Comparison of ENCODE assay signal across 23 cellular contexts in genomic region chr10:51369903-51370302, GRCh38.
DNase-seq lines count a peak whose midpoint lies in the region; ATAC-seq, FAIRE-seq and TF ChIP-seq lines count a peak whose summit lies in the region.
"Had no signal": no experiment of that assay in that cellular context is flagged by ENCODE, and none has a peak within 500 bp of the region (broad histone marks: within the 10 kb centered on the region; RNA-seq: fewer than 3 reads in every experiment).

No MANE protein-coding gene starts in this region.

- no peaks in the 10 kb centered on the region for H3F3A ChIP-seq in smooth muscle cell (ENCODE audit: low read depth)

- intact Hi-C loops in sciatic nerve (cut with DNase I), result no loop called here

- H3K79me2 ChIP-seq in smooth muscle cell (ENCODE audit: low read depth), result no peaks in the 10 kb centered on the region

- peaks cover 4% of the 10 kb centered on the region for H4K20me1 ChIP-seq in smooth muscle cell (ENCODE audit: low read depth)

- no peaks in the 10 kb centered on the region for H3K9me3 ChIP-seq in smooth muscle cell (replicated peaks; ENCODE audit: low read depth)
- H3K9me3 ChIP-seq: left ventricle myocardium inferior, transverse colon had no signal

- TF ChIP-seq CTCF in foreskin fibroblast (IDR thresholded peaks at IDR 0.05; ENCODE audit: low read depth, low read length) (no peak), smooth muscle cell (IDR thresholded peaks at IDR 0.05; ENCODE audit: borderline replicate concordance, insufficient read depth, poor library complexity, severe bottlenecking) (no peak)

- no peak overlapping the region for H3K9ac ChIP-seq in smooth muscle cell (ENCODE audit: low read depth)

- H3K4me3 ChIP-seq in foreskin fibroblast (ENCODE audit: low read depth in 1 of 2, low read length in 2 of 2), result no peak overlapping the region
- H3K4me3 ChIP-seq in smooth muscle cell, result no peak overlapping the region
- H3K4me3 ChIP-seq: left ventricle myocardium inferior, transverse colon had no signal

- no peaks in the 10 kb centered on the region for H3K27me3 ChIP-seq in smooth muscle cell (ENCODE audit: low read depth)
- H3K27me3 ChIP-seq: transverse colon had no signal

- ATAC-seq in GM21423 (IDR thresholded peaks at IDR 0.05; ENCODE audit: unreplicated experiment) (no peak), sciatic nerve (no peak)
- ATAC-seq: natural killer cell treated with Interleukin-12 subunit alpha and Interleukin-12 subunit beta and Interleukin-15 and Interleukin-18, amount 100 ng/mL, for 72 hours had no signal

- no peak overlapping the region for H3K27ac ChIP-seq in smooth muscle cell (ENCODE audit: low read depth)
- H3K27ac ChIP-seq: 22Rv1, left ventricle myocardium inferior, transverse colon, VCaP had no signal

- DNase-seq in DMS53 (lab: John Stamatoyannopoulos, UW), result peak; percentile 30
- DNase-seq in DMS53 treated with DMSO at 0.1 percent for 48 hours (lab: John Stamatoyannopoulos, UW; ENCODE audit: unreplicated experiment), result no peak
- DNase-seq in amniotic epithelial cell (ENCODE audit: low read depth), result peak; percentile 30
- DNase-seq in foreskin fibroblast, result peak; percentile 78 to 88
- peak; percentile 18 for DNase-seq in urothelium cell line (ENCODE audit: low spot score)
- DNase-seq in sciatic nerve (ENCODE audit: low spot score), result no peak
- no peak for DNase-seq in smooth muscle cell (lab: John Stamatoyannopoulos, UW; ENCODE audit: unreplicated experiment)
- DNase-seq: activated naive CD4-positive, alpha-beta T cell treated with Interleukin-2 at 50 U/mL for 16 hours; CD4-positive, alpha-beta T cell; GOT3; hippocampal formation; KG1; left ventricle myocardium inferior; NCI-H1436; OCI-M1; retina; stimulated activated CD4-positive, alpha-beta T cell treated with anti-CD3 and anti-CD28 coated beads, Interleukin-2, amount 100 ng/mL, for 48 hours; transverse colon had no signal

- H3K4me2 ChIP-seq in smooth muscle cell, result no peak overlapping the region

- no peak overlapping the region for H2AFZ ChIP-seq in smooth muscle cell (ENCODE audit: low read depth)

- WGBS in smooth muscle cell (ENCODE audit: low lambda C conversion rate), result 74% methylated on average over 2 of the region's 2 CpGs

- H3K36me3 ChIP-seq in smooth muscle cell (ENCODE audit: low read depth), result no peaks in the 10 kb centered on the region
- H3K36me3 ChIP-seq: left ventricle myocardium inferior, transverse colon had no signal

- FAIRE-seq in urothelium cell line (lab: Jason Lieb, UNC), result no peak
- FAIRE-seq: endothelial cell of umbilical vein had no signal

- peaks cover 3% of the 10 kb centered on the region for H3K4me1 ChIP-seq in smooth muscle cell (ENCODE audit: low read depth)

Comparison
In these comparisons a context has a peak if more than half of its experiments do, and no peak if none do; other contexts are left out.
1. DNase-seq: peak in DMS53 (single experiment), amniotic epithelial cell (single experiment), foreskin fibroblast (2 of 2) and urothelium cell line (single experiment); none in DMS53 treated with DMSO at 0.1 percent for 48 hours (single experiment), sciatic nerve (single experiment) and smooth muscle cell (single experiment).